Comparison of ENCODE assay signal across 18 cellular contexts in the genomic region with DNA sequence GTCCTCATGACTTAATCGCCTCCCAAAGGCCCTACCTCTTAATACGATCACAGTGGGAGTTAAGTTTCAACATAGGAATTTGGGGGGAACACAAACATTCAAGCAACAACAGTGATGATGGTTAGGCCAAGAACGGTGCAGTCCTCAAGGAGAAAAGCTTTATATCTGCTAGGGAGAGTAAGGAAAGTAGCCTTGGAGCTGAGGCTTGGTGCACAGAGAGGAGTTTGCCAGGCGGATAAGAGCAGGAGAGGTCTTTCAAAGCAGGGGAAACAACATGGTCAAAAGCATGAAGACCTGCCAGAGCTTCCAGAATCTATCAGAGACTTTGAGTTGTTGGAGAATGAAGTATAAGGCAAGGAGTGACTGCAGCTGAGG.
DNase-seq lines count a peak whose midpoint lies in the region; ATAC-seq, FAIRE-seq and TF ChIP-seq lines count a peak whose summit lies in the region.
"Had no signal": no experiment of that assay in that cellular context is flagged by ENCODE, and none has a peak within 500 bp of the region (broad histone marks: within the 10 kb centered on the region; RNA-seq: fewer than 3 reads in every experiment).

No MANE protein-coding gene starts in this region.

- H3K27ac ChIP-seq in A549 (no peak overlapping the region), sigmoid colon (no peak overlapping the region)
- H3K27ac ChIP-seq: C4-2B had no signal

- CTCF ChIA-PET in A549 (lab: Yijun Ruan, JAX): no interaction called here
- CTCF ChIA-PET in Caco-2 (lab: Charles Lee): interaction anchor here (1.2 kb wide), 1 partner anchor 122 kb away, joined by 3 read pairs; no protein-coding TSS in a partner anchor

- 37% methylated on average over 4 of the region's 4 CpGs for WGBS in A549 (ENCODE audit: missing lambda C conversion rate)
- WGBS in sigmoid colon, 2 donors: 77 to 79% methylated on average over 4 of the region's 4 CpGs

- H3K36me3 Mint-ChIP-seq in Caco-2 (ENCODE audit: insufficient read depth, unreplicated experiment) (peaks cover 19% of the 10 kb centered on the region), nephron (ENCODE audit: low read depth) (no peaks in the 10 kb centered on the region), type B pancreatic cell (no peaks in the 10 kb centered on the region)

- H3K27me3 ChIP-seq in Caco-2 (replicated peaks; ENCODE audit: control insufficient read depth, insufficient read depth, low read length) (no peaks in the 10 kb centered on the region), sigmoid colon (no peaks in the 10 kb centered on the region)

- no peak for TF ChIP-seq RAD21 in A549 (conservative IDR thresholded peaks at IDR 0.05 in 1 of 2, IDR thresholded peaks at IDR 0.05 in 1 of 2)

- H3K36me3 ChIP-seq in Caco-2 (ENCODE audit: control insufficient read depth, insufficient read depth, low read length): no peaks in the 10 kb centered on the region
- no peaks in the 10 kb centered on the region for H3K36me3 ChIP-seq in sigmoid colon

- peak overlapping the region; percentile 5 for H3K27ac Mint-ChIP-seq in Caco-2 (ENCODE audit: unreplicated experiment)
- peak overlapping the region in 2 of 3 experiments; percentile 29 to 47 for H3K27ac Mint-ChIP-seq in nephron
- peak overlapping the region; percentile 32 for H3K27ac Mint-ChIP-seq in type B pancreatic cell
- H3K27ac Mint-ChIP-seq: CD4-positive, alpha-beta T cell; HFFc6 had no signal

- TF ChIP-seq CTCF in A549 (IDR thresholded peaks at IDR 0.05) (no peak), Caco-2 (IDR thresholded peaks at IDR 0.05; ENCODE audit: insufficient read depth in 1 of 2, low read depth in 1 of 2, low read length in 1 of 2, severe bottlenecking in 1 of 2, unreplicated experiment in 1 of 2) (no peak), nephron (IDR thresholded peaks at IDR 0.05; ENCODE audit: unreplicated experiment in 3 of 3) (no peak), type B pancreatic cell (conservative IDR thresholded peaks at IDR 0.05) (no peak), sigmoid colon (IDR thresholded peaks at IDR 0.05) (no peak)

- ATAC-seq in A549: no peak
- ATAC-seq: GM12878, HCT116 had no signal

- intact Hi-C loops in Caco-2 (cut with micrococcal nuclease; ENCODE audit: unreplicated experiment): no loop called here
- intact Hi-C loops in sigmoid colon (cut with DNase I): no loop called here

- POLR2A ChIA-PET in A549 (lab: Yijun Ruan, JAX): no interaction called here
- POLR2A ChIA-PET in Caco-2 (lab: Charles Lee): interaction anchor here (0.6 kb wide), 1 partner anchor 104 kb away, joined by 3 read pairs; no protein-coding TSS in a partner anchor

- H3K4me1 ChIP-seq in A549: no peaks in the 10 kb centered on the region
- H3K4me1 ChIP-seq in Caco-2: peaks cover 36% of the 10 kb centered on the region
- peaks cover 0 to 26% (median 16%) of the 10 kb centered on the region in 4 donors for H3K4me1 ChIP-seq in sigmoid colon

- H3K9me3 Mint-ChIP-seq in Caco-2 (ENCODE audit: unreplicated experiment) (peaks cover 13% of the 10 kb centered on the region), nephron (no peaks in the 10 kb centered on the region), type B pancreatic cell (no peaks in the 10 kb centered on the region)
- H3K9me3 Mint-ChIP-seq: CD4-positive, alpha-beta T cell; HFFc6 had no signal

- TF ChIP-seq POLR2A in A549 (IDR thresholded peaks at IDR 0.05; ENCODE audit: low read length) (no peak), sigmoid colon (IDR thresholded peaks at IDR 0.05) (no peak)

- FAIRE-seq in A549 (lab: Jason Lieb, UNC): peak; percentile 32
- FAIRE-seq: A204.1, GM12878 had no signal

- no peaks in the 10 kb centered on the region for H3K27me3 Mint-ChIP-seq in Caco-2 (ENCODE audit: insufficient read depth, unreplicated experiment)
- H3K27me3 Mint-ChIP-seq in nephron (ENCODE audit: low read depth): no peaks in the 10 kb centered on the region
- no peaks in the 10 kb centered on the region for H3K27me3 Mint-ChIP-seq in type B pancreatic cell
- H3K27me3 Mint-ChIP-seq: CD4-positive, alpha-beta T cell had no signal

- BruUV-seq in Caco-2 (replicated peaks; lab: Mats Ljungman, UMichigan): no TSS peak

- no peak for DNase-seq in A549 (ENCODE audit: low read depth in 1 of 2, low spot score in 1 of 2)
- no peak for DNase-seq in Caco-2
- DNase-seq in type B pancreatic cell (ENCODE audit: extremely low spot score, unreplicated experiment): no peak
- DNase-seq in sigmoid colon: no peak
- no peak for DNase-seq in T-helper 1 cell
- DNase-seq: AML-193; CD4-positive, alpha-beta T cell; DMS153; DND-41; EL; GOT3; H7; HFFc6 had no signal

- H3K4me3 Mint-ChIP-seq in Caco-2 (ENCODE audit: unreplicated experiment): peak overlapping the region; percentile 25
- H3K4me3 Mint-ChIP-seq in nephron: no peak overlapping the region
- H3K4me3 Mint-ChIP-seq in type B pancreatic cell: no peak overlapping the region
- H3K4me3 Mint-ChIP-seq: CD4-positive, alpha-beta T cell; HFFc6 had no signal

- no peaks in the 10 kb centered on the region for H3K9me3 ChIP-seq in A549
- H3K9me3 ChIP-seq in Caco-2: no peaks in the 10 kb centered on the region
- H3K9me3 ChIP-seq in sigmoid colon: no peaks in the 10 kb centered on the region

- H3K4me3 ChIP-seq in A549 (no peak overlapping the region), Caco-2 (ENCODE audit: low read depth, low read length) (no peak overlapping the region), sigmoid colon (no peak overlapping the region)
- H3K4me3 ChIP-seq: GM12878 had no signal

- H3K4me2 ChIP-seq in A549: no peak overlapping the region

- peaks cover 42% of the 10 kb centered on the region for H3K4me1 Mint-ChIP-seq in Caco-2 (ENCODE audit: low read depth, unreplicated experiment)
- H3K4me1 Mint-ChIP-seq in nephron: peaks cover 27% of the 10 kb centered on the region
- H3K4me1 Mint-ChIP-seq in type B pancreatic cell (ENCODE audit: unreplicated experiment): peaks cover 22% of the 10 kb centered on the region

- no peak for TF ChIP-seq EP300 in A549 (IDR thresholded peaks at IDR 0.05)
- TF ChIP-seq EP300 in sigmoid colon (IDR thresholded peaks at IDR 0.05): no peak

TF ChIP-seq in A549, 52 proteins besides CTCF, POLR2A, EP300 and RAD21:
- TF ChIP-seq JUNB (IDR thresholded peaks at IDR 0.05) (no peak), MYC (IDR thresholded peaks at IDR 0.05; ENCODE audit: borderline replicate concordance, low read length) (no peak)
